Comparison of ENCODE assay signal across 10 cellular contexts in the genomic region with DNA sequence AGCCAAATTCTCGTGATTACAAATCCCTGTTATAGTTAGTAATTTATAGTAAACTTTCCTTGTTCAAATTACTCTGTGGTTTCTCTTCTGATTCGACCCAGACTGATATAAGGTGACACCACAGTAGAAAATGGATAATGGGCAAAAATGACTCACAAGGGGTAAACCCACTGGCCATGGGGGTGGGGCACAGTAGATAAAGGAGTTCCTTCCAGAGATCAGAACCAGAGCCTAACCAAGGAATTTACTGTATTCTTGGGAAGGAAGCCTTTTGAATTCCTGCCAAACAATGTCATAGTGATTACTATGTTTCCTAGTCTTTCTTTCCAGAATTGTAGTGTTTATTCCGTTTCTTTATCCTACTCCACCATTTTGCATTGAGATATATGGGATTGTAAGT. TPM values are rescaled to one million over a fixed set of nuclear protein-coding genes. Genes with fewer than 3 reads are reported as not detected.
DNase-seq lines count a peak whose midpoint lies in the region; ATAC-seq, FAIRE-seq and TF ChIP-seq lines count a peak whose summit lies in the region.
"Had no signal": no experiment of that assay in that cellular context is flagged by ENCODE, and none has a peak within 500 bp of the region (broad histone marks: within the 10 kb centered on the region; RNA-seq: fewer than 3 reads in every experiment).

No MANE protein-coding gene starts in this region.

- no peak for ATAC-seq in GM19467 (IDR thresholded peaks at IDR 0.05; ENCODE audit: unreplicated experiment)
- no peak for ATAC-seq in GM18498 (IDR thresholded peaks at IDR 0.05; ENCODE audit: unreplicated experiment)

- TF ChIP-seq CTCF in choroid plexus epithelial cell (conservative IDR thresholded peaks at IDR 0.05; ENCODE audit: low read depth, low read length), result no peak

- DNase-seq in stimulated activated CD4-positive, alpha-beta T cell treated with anti-CD3 and anti-CD28 coated beads, Interleukin-2, amount 100 ng/mL, for 24 hours, result peak; percentile 38 to 50
- DNase-seq in stimulated activated CD4-positive, alpha-beta T cell treated with anti-CD3 and anti-CD28 coated beads, Interleukin-12 subunit alpha, Interleukin-12 subunit beta, amount 100 ng/mL, for 4 hours, result no peak
- DNase-seq in M059J (ENCODE audit: low read depth) (peak; percentile 75), choroid plexus epithelial cell (ENCODE audit: low read depth) (peak; percentile 41), urothelium cell line (ENCODE audit: low spot score) (peak; percentile 37), germinal center (ENCODE audit: low spot score) (no peak)
- DNase-seq: activated gamma-delta T cell treated with Interleukin-2 at 50 U/mL for 16 hours, NCI-H1092 treated with DMSO at 0.1 percent for 48 hours had no signal

- no peak overlapping the region for H3K4me3 ChIP-seq in choroid plexus epithelial cell (ENCODE audit: low read depth, low read length)

- FAIRE-seq in urothelium cell line (lab: Jason Lieb, UNC), result no peak

RNA-seq across cellular contexts. Expression of a gene that starts 21.9 kb away (rescaled TPM):
- total RNA-seq in M059J (2014; rRNA removed; shearing (Covaris generic)), result 0.44 and 0.62 TPM in 2 replicates

RNA-seq across cellular contexts. Expression of a gene that starts 29.0 kb away (rescaled TPM):
- 0.25 TPM in 1 of 2 replicates, not detected in the other for total RNA-seq in M059J (2014; rRNA removed; shearing (Covaris generic))

Comparison
In these comparisons a context has a peak if more than half of its experiments do, and no peak if none do; other contexts are left out.
1. DNase-seq: peak in stimulated activated CD4-positive, alpha-beta T cell treated with anti-CD3 and anti-CD28 coated beads, Interleukin-2, amount 100 ng/mL, for 24 hours (2 of 2), M059J (single experiment), choroid plexus epithelial cell (single experiment) and urothelium cell line (single experiment); none in stimulated activated CD4-positive, alpha-beta T cell treated with anti-CD3 and anti-CD28 coated beads, Interleukin-12 subunit alpha, Interleukin-12 subunit beta, amount 100 ng/mL, for 4 hours (single experiment) and germinal center (single experiment).